Comparison of ENCODE assay signal across 10 cellular contexts in genomic region chr1:94425821-94426484, GRCh38. TPM values are rescaled to one million over a fixed set of nuclear protein-coding genes. Genes with fewer than 3 reads are reported as not detected.
DNase-seq lines count a peak whose midpoint lies in the region; FAIRE-seq and TF ChIP-seq lines count a peak whose summit lies in the region.
"Had no signal": no experiment of that assay in that cellular context is flagged by ENCODE, and none has a peak within 500 bp of the region (broad histone marks: within the 10 kb centered on the region; RNA-seq: fewer than 3 reads in every experiment).

No MANE protein-coding gene starts in this region.

- H3K9me3 ChIP-seq in endothelial cell of umbilical vein (replicated peaks; ENCODE audit: control insufficient read depth, insufficient read depth, low read length) (no peaks in the 10 kb centered on the region), OCI-LY7 (ENCODE audit: low read length) (0 out of 2 replicates have a peak, but pooled peaks cover 9% of the 10 kb centered on the region)

- POLR2A ChIA-PET in endothelial cell of umbilical vein (lab: Charles Lee): no interaction called here
- POLR2A ChIA-PET in OCI-LY7 (lab: Charles Lee): interaction anchor here (1.0 kb wide), 2 partner anchors 9 to 12 kb away, joined by 3 to 4 read pairs; no protein-coding TSS in a partner anchor

- TF ChIP-seq CTCF in endothelial cell of umbilical vein (IDR thresholded peaks at IDR 0.05; ENCODE audit: extremely low read depth in 1 of 2, insufficient read depth in 1 of 2, low read depth in 1 of 2, low read length in 2 of 2): no peak
- TF ChIP-seq CTCF in OCI-LY7 (conservative IDR thresholded peaks at IDR 0.05; ENCODE audit: low read length): no peak
- no peak for TF ChIP-seq CTCF in GM20000 (IDR thresholded peaks at IDR 0.05; ENCODE audit: extremely low read depth, missing control alignments)

- DNase-seq in NCI-H2029 treated with DMSO at 0.1 percent for 48 hours (lab: John Stamatoyannopoulos, UW) (peak; percentile 83), NCI-H2029 (lab: John Stamatoyannopoulos, UW) (no peak), NCI-H748 (lab: John Stamatoyannopoulos, UW; ENCODE audit: unreplicated experiment) (peak; percentile 54), endothelial cell of umbilical vein (ENCODE audit: low read depth, low spot score) (peak; percentile 2), renal cortical epithelial cell (ENCODE audit: low read depth) (peak; percentile 24), OCI-LY7 (ENCODE audit: low spot score) (no peak), NAMALWA (ENCODE audit: low spot score) (no peak), GM20000 (ENCODE audit: low spot score) (no peak)
- DNase-seq: NCI-H1694 treated with DMSO at 0.1 percent for 48 hours; stimulated activated CD4-positive, alpha-beta T cell treated with anti-CD3 and anti-CD28 coated beads, Interleukin-4, amount 100 ng/mL, for 1 hour had no signal

- H3K9ac ChIP-seq in endothelial cell of umbilical vein (replicated peaks; ENCODE audit: extremely low read depth, insufficient read depth, low read length): no peak overlapping the region

- H3K9me1 ChIP-seq in endothelial cell of umbilical vein (replicated peaks; ENCODE audit: control insufficient read depth, extremely low read depth, insufficient read depth, low read length): no peaks in the 10 kb centered on the region

- H3K4me2 ChIP-seq in endothelial cell of umbilical vein (ENCODE audit: insufficient read depth, low read length) (no peak overlapping the region), OCI-LY7 (ENCODE audit: low read length) (no peak overlapping the region)

- CTCF ChIA-PET in endothelial cell of umbilical vein (lab: Charles Lee) (interaction anchor here (1.0 to 1.4 kb wide), 4 partner anchors 14 to 90 kb away, joined by 3 to 4 read pairs (median 4); no protein-coding TSS in a partner anchor), OCI-LY7 (lab: Charles Lee; ENCODE audit: unreplicated experiment) (no interaction called here)

- H4K20me1 ChIP-seq in endothelial cell of umbilical vein (replicated peaks; ENCODE audit: control insufficient read depth, extremely low read depth, insufficient read depth, low read length) (peaks cover 1% of the 10 kb centered on the region), OCI-LY7 (ENCODE audit: insufficient read depth, low read length) (0 out of 2 replicates have a peak, but pooled peaks cover 11% of the 10 kb centered on the region)

- H3K36me3 ChIP-seq in endothelial cell of umbilical vein (ENCODE audit: control insufficient read depth in 2 of 2, extremely low read depth in 1 of 2, insufficient read depth in 2 of 2, low read length in 2 of 2) (no peaks in the 10 kb centered on the region), OCI-LY7 (ENCODE audit: insufficient read depth, low read length) (peaks cover 12% of the 10 kb centered on the region; the same call in 1 of the 2 replicates)

- H3K79me2 ChIP-seq in endothelial cell of umbilical vein (ENCODE audit: control insufficient read depth, insufficient read depth, low read length) (peaks cover 19% of the 10 kb centered on the region), OCI-LY7 (ENCODE audit: insufficient read depth, low read depth, low read length) (peaks cover 77% of the 10 kb centered on the region)

- H2AFZ ChIP-seq in endothelial cell of umbilical vein (ENCODE audit: low read depth, low read length) (no peak overlapping the region), OCI-LY7 (ENCODE audit: low read length) (no peak overlapping the region)

- H3K27me3 ChIP-seq in endothelial cell of umbilical vein (ENCODE audit: control insufficient read depth in 2 of 2, insufficient read depth in 2 of 2, low read length in 2 of 2): no peaks in the 10 kb centered on the region

- no peak overlapping the region for H3K27ac ChIP-seq in endothelial cell of umbilical vein (ENCODE audit: insufficient read depth, low read depth, low read length)
- no peak overlapping the region for H3K27ac ChIP-seq in OCI-LY7 (ENCODE audit: low read depth, low read length, poor library complexity, severe bottlenecking)

- H3K4me3 ChIP-seq in endothelial cell of umbilical vein (replicated peaks in 1 of 3; ENCODE audit: insufficient read depth in 1 of 3, low read depth in 1 of 3, low read length in 3 of 3) (no peak overlapping the region), OCI-LY7 (ENCODE audit: low read depth, low read length, poor library complexity, severe bottlenecking) (no peak overlapping the region)

- TF ChIP-seq POLR2A in endothelial cell of umbilical vein (IDR thresholded peaks at IDR 0.05; ENCODE audit: low read depth, low read length): no peak

- dilution Hi-C loops in endothelial cell of umbilical vein (cut with MboI; ENCODE audit: extremely low pct_ligation_motif_present, low sequenced_read_pairs): no loop called here

- no peaks in the 10 kb centered on the region for H3K9me2 ChIP-seq in OCI-LY7 (ENCODE audit: insufficient read depth, low read length)

- BruUV-seq in endothelial cell of umbilical vein (replicated peaks; lab: Mats Ljungman, UMichigan) (no TSS peak), OCI-LY7 (replicated peaks; lab: Mats Ljungman, UMichigan) (no TSS peak)

- no peaks in the 10 kb centered on the region for H3K4me1 ChIP-seq in endothelial cell of umbilical vein (ENCODE audit: control insufficient read depth, extremely low read depth, insufficient read depth, low read length)
- peaks cover 5% of the 10 kb centered on the region for H3K4me1 ChIP-seq in OCI-LY7 (ENCODE audit: insufficient read depth, low read length, poor library complexity, severe bottlenecking)

- FAIRE-seq in endothelial cell of umbilical vein (lab: Jason Lieb, UNC): no peak

- intact Hi-C loops in endothelial cell of umbilical vein (cut with micrococcal nuclease): no loop called here
- intact Hi-C loops in OCI-LY7 (cut with micrococcal nuclease; ENCODE audit: unreplicated experiment): no loop called here

TF ChIP-seq in endothelial cell of umbilical vein, 7 proteins besides CTCF, POLR2A, EP300 and RAD21:
- TF ChIP-seq MYC (IDR thresholded peaks at IDR 0.05; ENCODE audit: low read depth, low read length) (no peak), MAX (IDR thresholded peaks at IDR 0.05; ENCODE audit: insufficient read depth, insufficient read length) (no peak), FOS (IDR thresholded peaks at IDR 0.05; ENCODE audit: borderline replicate concordance, insufficient read depth, low read length) (no peak), JUN (IDR thresholded peaks at IDR 0.05; ENCODE audit: borderline replicate concordance, insufficient read depth, insufficient read length, low read depth) (no peak), POLR2AphosphoS5 (IDR thresholded peaks at IDR 0.05; ENCODE audit: insufficient read depth, low read depth, low read length) (no peak), EZH2 (IDR thresholded peaks at IDR 0.05; ENCODE audit: borderline replicate concordance, low read depth, low read length, severe bottlenecking) (no peak), GATA2 (IDR thresholded peaks at IDR 0.05; ENCODE audit: insufficient read depth, insufficient read length, low read depth, low read length) (no peak)

RNA-seq across cellular contexts. Expression of gene ABCD3, which starts 7.8 kb away (rescaled TPM):
- 31.6 and 32.6 TPM in 2 replicates for total RNA-seq in endothelial cell of umbilical vein
- 4.6 and 6.3 TPM in 2 replicates for polyA plus RNA-seq in endothelial cell of umbilical vein
- polyA plus RNA-seq in endothelial cell of umbilical vein (2011; cell fraction: cytosol; rRNA removed): 7.3 and 7.6 TPM in 2 replicates
- polyA plus RNA-seq in endothelial cell of umbilical vein (2011; cell fraction: nucleus; rRNA removed): 18.4 and 24.5 TPM in 2 replicates
- 16.4 and 27.7 TPM in 2 replicates for polyA plus RNA-seq in endothelial cell of umbilical vein (2012)
- polyA minus RNA-seq in endothelial cell of umbilical vein: 10.7 and 13.1 TPM in 2 replicates
- polyA minus RNA-seq in endothelial cell of umbilical vein (2011; cell fraction: cytosol; rRNA and poly(A)+ RNA removed): 24.8 TPM
- 21.7 and 28.3 TPM in 2 replicates for polyA minus RNA-seq in endothelial cell of umbilical vein (2011; cell fraction: nucleus; rRNA and poly(A)+ RNA removed)
- 66.9 and 77.2 TPM in 2 replicates for total RNA-seq in renal cortical epithelial cell
- 18.3 and 21.1 TPM in 2 replicates for total RNA-seq in OCI-LY7 (2014; rRNA removed; shearing (Covaris generic))
- total RNA-seq in OCI-LY7 (2022): 33.8 and 36.5 TPM in 2 replicates

Comparison
In these comparisons a context has a peak if more than half of its experiments do, and no peak if none do; other contexts are left out.
1. DNase-seq: peak in NCI-H2029 treated with DMSO at 0.1 percent for 48 hours (single experiment), NCI-H748 (single experiment), endothelial cell of umbilical vein (single experiment) and renal cortical epithelial cell (single experiment); none in NCI-H2029 (single experiment), OCI-LY7 (single experiment), NAMALWA (single experiment) and GM20000 (single experiment).